ENCODE assay signal across 1 cellular context in the genomic region with DNA sequence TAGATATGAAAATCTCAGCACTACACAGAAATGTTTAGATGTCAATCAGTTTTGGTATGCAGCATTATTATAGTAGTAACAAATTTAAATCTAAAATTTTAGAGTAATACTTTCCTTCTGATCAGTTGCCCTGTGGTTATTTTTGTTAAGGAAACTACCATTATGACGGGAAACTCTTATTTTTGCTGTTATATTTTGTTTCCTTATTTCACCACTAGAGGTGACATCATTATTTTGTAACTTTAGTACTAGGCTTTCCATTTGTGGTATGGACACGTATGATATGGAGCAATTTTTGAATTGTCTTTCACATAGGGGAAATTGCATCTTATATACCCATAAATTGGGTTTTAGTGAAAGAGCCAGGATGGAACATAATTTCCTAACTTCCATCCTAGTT.
TF ChIP-seq lines count a peak whose summit lies in the region.

No MANE protein-coding gene starts in this region.

TF ChIP-seq in GM12878, 131 proteins besides CTCF, POLR2A, EP300 and RAD21 (continued from another document and continues in another):
- TF ChIP-seq, protein P1, sequence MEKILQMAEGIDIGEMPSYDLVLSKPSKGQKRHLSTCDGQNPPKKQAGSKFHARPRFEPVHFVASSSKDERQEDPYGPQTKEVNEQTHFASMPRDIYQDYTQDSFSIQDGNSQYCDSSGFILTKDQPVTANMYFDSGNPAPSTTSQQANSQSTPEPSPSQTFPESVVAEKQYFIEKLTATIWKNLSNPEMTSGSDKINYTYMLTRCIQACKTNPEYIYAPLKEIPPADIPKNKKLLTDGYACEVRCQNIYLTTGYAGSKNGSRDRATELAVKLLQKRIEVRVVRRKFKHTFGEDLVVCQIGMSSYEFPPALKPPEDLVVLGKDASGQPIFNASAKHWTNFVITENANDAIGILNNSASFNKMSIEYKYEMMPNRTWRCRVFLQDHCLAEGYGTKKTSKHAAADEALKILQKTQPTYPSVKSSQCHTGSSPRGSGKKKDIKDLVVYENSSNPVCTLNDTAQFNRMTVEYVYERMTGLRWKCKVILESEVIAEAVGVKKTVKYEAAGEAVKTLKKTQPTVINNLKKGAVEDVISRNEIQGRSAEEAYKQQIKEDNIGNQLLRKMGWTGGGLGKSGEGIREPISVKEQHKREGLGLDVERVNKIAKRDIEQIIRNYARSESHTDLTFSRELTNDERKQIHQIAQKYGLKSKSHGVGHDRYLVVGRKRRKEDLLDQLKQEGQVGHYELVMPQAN (conservative IDR thresholded peaks at IDR 0.05) = no peak
- no peak for TF ChIP-seq MEF2B (IDR thresholded peaks at IDR 0.05; ENCODE audit: partially characterized antibody, poor library complexity, severe bottlenecking)
- TF ChIP-seq SMC3 (IDR thresholded peaks at IDR 0.05; ENCODE audit: borderline replicate concordance, low read length) = no peak
- TF ChIP-seq FOXM1 (IDR thresholded peaks at IDR 0.05; ENCODE audit: low read depth, low read length) = peak; percentile 60; the same call in 1 of the 2 replicates
- no peak for TF ChIP-seq PAX5 (IDR thresholded peaks at IDR 0.05; ENCODE audit: borderline replicate concordance, low read depth, low read length)
- no peak for TF ChIP-seq BRCA1 (IDR thresholded peaks at IDR 0.05; ENCODE audit: low read depth, low read length)
- TF ChIP-seq SMAD5 (IDR thresholded peaks at IDR 0.05; ENCODE audit: low read depth) = no peak
- no peak for TF ChIP-seq FOXK2 (IDR thresholded peaks at IDR 0.05)
- TF ChIP-seq, protein P2, sequence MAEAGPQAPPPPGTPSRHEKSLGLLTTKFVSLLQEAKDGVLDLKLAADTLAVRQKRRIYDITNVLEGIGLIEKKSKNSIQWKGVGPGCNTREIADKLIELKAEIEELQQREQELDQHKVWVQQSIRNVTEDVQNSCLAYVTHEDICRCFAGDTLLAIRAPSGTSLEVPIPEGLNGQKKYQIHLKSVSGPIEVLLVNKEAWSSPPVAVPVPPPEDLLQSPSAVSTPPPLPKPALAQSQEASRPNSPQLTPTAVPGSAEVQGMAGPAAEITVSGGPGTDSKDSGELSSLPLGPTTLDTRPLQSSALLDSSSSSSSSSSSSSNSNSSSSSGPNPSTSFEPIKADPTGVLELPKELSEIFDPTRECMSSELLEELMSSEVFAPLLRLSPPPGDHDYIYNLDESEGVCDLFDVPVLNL (IDR thresholded peaks at IDR 0.05; ENCODE audit: low read depth, low read length) = no peak
- no peak; the same call in 1 of the 2 replicates for TF ChIP-seq JUNB (IDR thresholded peaks at IDR 0.05)
- TF ChIP-seq, protein P3, sequence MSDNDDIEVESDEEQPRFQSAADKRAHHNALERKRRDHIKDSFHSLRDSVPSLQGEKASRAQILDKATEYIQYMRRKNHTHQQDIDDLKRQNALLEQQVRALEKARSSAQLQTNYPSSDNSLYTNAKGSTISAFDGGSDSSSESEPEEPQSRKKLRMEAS (IDR thresholded peaks at IDR 0.05; ENCODE audit: low read depth, low read length) = no peak
- no peak for TF ChIP-seq GATAD2B (conservative IDR thresholded peaks at IDR 0.05; ENCODE audit: low read depth)
- no peak for TF ChIP-seq RCOR1 (conservative IDR thresholded peaks at IDR 0.05; ENCODE audit: low read depth, low read length)
- TF ChIP-seq, protein P4, sequence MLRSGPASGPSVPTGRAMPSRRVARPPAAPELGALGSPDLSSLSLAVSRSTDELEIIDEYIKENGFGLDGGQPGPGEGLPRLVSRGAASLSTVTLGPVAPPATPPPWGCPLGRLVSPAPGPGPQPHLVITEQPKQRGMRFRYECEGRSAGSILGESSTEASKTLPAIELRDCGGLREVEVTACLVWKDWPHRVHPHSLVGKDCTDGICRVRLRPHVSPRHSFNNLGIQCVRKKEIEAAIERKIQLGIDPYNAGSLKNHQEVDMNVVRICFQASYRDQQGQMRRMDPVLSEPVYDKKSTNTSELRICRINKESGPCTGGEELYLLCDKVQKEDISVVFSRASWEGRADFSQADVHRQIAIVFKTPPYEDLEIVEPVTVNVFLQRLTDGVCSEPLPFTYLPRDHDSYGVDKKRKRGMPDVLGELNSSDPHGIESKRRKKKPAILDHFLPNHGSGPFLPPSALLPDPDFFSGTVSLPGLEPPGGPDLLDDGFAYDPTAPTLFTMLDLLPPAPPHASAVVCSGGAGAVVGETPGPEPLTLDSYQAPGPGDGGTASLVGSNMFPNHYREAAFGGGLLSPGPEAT (IDR thresholded peaks at IDR 0.05; ENCODE audit: low read depth) = no peak
- TF ChIP-seq NR2F1 (conservative IDR thresholded peaks at IDR 0.05) = no peak
- no peak for TF ChIP-seq KDM1A (IDR thresholded peaks at IDR 0.05; ENCODE audit: borderline replicate concordance)
- no peak for TF ChIP-seq KAT2A (conservative IDR thresholded peaks at IDR 0.05; ENCODE audit: control insufficient read depth, low read depth, low read length)
- TF ChIP-seq, protein P5, sequence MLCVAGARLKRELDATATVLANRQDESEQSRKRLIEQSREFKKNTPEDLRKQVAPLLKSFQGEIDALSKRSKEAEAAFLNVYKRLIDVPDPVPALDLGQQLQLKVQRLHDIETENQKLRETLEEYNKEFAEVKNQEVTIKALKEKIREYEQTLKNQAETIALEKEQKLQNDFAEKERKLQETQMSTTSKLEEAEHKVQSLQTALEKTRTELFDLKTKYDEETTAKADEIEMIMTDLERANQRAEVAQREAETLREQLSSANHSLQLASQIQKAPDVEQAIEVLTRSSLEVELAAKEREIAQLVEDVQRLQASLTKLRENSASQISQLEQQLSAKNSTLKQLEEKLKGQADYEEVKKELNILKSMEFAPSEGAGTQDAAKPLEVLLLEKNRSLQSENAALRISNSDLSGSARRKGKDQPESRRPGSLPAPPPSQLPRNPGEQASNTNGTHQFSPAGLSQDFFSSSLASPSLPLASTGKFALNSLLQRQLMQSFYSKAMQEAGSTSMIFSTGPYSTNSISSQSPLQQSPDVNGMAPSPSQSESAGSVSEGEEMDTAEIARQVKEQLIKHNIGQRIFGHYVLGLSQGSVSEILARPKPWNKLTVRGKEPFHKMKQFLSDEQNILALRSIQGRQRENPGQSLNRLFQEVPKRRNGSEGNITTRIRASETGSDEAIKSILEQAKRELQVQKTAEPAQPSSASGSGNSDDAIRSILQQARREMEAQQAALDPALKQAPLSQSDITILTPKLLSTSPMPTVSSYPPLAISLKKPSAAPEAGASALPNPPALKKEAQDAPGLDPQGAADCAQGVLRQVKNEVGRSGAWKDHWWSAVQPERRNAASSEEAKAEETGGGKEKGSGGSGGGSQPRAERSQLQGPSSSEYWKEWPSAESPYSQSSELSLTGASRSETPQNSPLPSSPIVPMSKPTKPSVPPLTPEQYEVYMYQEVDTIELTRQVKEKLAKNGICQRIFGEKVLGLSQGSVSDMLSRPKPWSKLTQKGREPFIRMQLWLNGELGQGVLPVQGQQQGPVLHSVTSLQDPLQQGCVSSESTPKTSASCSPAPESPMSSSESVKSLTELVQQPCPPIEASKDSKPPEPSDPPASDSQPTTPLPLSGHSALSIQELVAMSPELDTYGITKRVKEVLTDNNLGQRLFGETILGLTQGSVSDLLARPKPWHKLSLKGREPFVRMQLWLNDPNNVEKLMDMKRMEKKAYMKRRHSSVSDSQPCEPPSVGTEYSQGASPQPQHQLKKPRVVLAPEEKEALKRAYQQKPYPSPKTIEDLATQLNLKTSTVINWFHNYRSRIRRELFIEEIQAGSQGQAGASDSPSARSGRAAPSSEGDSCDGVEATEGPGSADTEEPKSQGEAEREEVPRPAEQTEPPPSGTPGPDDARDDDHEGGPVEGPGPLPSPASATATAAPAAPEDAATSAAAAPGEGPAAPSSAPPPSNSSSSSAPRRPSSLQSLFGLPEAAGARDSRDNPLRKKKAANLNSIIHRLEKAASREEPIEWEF (IDR thresholded peaks at IDR 0.05; ENCODE audit: insufficient replicate concordance, low read depth, low read length) = no peak
- no peak for TF ChIP-seq NR2C1 (IDR thresholded peaks at IDR 0.05)
- peak; percentile 48; the same call in 1 of the 2 replicates for TF ChIP-seq PML (IDR thresholded peaks at IDR 0.05; ENCODE audit: low read length)
- no peak for TF ChIP-seq YY1 (IDR thresholded peaks at IDR 0.05; ENCODE audit: low read depth, low read length)
- TF ChIP-seq CHD4 (IDR thresholded peaks at IDR 0.05) = no peak
- TF ChIP-seq MYB (IDR thresholded peaks at IDR 0.05; ENCODE audit: borderline replicate concordance, low read depth, low read length) = no peak
- TF ChIP-seq HDAC2 (IDR thresholded peaks at IDR 0.05) = no peak
- TF ChIP-seq SMAD1 (IDR thresholded peaks at IDR 0.05; ENCODE audit: low read depth, partially characterized antibody) = no peak
- TF ChIP-seq, protein P6, sequence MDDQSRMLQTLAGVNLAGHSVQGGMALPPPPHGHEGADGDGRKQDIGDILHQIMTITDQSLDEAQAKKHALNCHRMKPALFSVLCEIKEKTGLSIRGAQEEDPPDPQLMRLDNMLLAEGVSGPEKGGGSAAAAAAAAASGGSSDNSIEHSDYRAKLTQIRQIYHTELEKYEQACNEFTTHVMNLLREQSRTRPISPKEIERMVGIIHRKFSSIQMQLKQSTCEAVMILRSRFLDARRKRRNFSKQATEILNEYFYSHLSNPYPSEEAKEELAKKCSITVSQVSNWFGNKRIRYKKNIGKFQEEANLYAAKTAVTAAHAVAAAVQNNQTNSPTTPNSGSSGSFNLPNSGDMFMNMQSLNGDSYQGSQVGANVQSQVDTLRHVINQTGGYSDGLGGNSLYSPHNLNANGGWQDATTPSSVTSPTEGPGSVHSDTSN (IDR thresholded peaks at IDR 0.05; ENCODE audit: insufficient replicate concordance, low read depth, low read length) = no peak
- TF ChIP-seq ZNF207 (IDR thresholded peaks at IDR 0.05; ENCODE audit: borderline replicate concordance) = no peak
- no peak for TF ChIP-seq CBFB (IDR thresholded peaks at IDR 0.05; ENCODE audit: low read depth)
- TF ChIP-seq, protein P7, sequence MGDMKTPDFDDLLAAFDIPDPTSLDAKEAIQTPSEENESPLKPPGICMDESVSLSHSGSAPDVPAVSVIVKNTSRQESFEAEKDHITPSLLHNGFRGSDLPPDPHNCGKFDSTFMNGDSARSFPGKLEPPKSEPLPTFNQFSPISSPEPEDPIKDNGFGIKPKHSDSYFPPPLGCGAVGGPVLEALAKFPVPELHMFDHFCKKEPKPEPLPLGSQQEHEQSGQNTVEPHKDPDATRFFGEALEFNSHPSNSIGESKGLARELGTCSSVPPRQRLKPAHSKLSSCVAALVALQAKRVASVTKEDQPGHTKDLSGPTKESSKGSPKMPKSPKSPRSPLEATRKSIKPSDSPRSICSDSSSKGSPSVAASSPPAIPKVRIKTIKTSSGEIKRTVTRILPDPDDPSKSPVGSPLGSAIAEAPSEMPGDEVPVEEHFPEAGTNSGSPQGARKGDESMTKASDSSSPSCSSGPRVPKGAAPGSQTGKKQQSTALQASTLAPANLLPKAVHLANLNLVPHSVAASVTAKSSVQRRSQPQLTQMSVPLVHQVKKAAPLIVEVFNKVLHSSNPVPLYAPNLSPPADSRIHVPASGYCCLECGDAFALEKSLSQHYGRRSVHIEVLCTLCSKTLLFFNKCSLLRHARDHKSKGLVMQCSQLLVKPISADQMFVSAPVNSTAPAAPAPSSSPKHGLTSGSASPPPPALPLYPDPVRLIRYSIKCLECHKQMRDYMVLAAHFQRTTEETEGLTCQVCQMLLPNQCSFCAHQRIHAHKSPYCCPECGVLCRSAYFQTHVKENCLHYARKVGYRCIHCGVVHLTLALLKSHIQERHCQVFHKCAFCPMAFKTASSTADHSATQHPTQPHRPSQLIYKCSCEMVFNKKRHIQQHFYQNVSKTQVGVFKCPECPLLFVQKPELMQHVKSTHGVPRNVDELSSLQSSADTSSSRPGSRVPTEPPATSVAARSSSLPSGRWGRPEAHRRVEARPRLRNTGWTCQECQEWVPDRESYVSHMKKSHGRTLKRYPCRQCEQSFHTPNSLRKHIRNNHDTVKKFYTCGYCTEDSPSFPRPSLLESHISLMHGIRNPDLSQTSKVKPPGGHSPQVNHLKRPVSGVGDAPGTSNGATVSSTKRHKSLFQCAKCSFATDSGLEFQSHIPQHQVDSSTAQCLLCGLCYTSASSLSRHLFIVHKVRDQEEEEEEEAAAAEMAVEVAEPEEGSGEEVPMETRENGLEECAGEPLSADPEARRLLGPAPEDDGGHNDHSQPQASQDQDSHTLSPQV (IDR thresholded peaks at IDR 0.05) = no peak
- no peak for TF ChIP-seq ZNF384 (IDR thresholded peaks at IDR 0.05; ENCODE audit: borderline replicate concordance, low read depth, low read length)
- TF ChIP-seq, protein P8, sequence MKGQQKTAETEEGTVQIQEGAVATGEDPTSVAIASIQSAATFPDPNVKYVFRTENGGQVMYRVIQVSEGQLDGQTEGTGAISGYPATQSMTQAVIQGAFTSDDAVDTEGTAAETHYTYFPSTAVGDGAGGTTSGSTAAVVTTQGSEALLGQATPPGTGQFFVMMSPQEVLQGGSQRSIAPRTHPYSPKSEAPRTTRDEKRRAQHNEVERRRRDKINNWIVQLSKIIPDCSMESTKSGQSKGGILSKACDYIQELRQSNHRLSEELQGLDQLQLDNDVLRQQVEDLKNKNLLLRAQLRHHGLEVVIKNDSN (IDR thresholded peaks at IDR 0.05; ENCODE audit: borderline replicate concordance, extremely low read length, insufficient read depth, low read depth, low read length) = no peak
- TF ChIP-seq, protein P9, sequence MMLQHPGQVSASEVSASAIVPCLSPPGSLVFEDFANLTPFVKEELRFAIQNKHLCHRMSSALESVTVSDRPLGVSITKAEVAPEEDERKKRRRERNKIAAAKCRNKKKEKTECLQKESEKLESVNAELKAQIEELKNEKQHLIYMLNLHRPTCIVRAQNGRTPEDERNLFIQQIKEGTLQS (IDR thresholded peaks at IDR 0.05; ENCODE audit: borderline replicate concordance, extremely low read depth, low read depth, low read length) = no peak
- peak; percentile 89; the same call in 1 of the 2 replicates for TF ChIP-seq NFIC (IDR thresholded peaks at IDR 0.05; ENCODE audit: low read depth, low read length)
- peak; percentile 93 for TF ChIP-seq ATF7 (IDR thresholded peaks at IDR 0.05; ENCODE audit: low read depth)
- no peak for TF ChIP-seq MTA3 (IDR thresholded peaks at IDR 0.05; ENCODE audit: borderline replicate concordance, low read length)
- TF ChIP-seq ZNF274 (IDR thresholded peaks at IDR 0.05; ENCODE audit: insufficient read depth, insufficient read length) = no peak
- no peak for TF ChIP-seq DPF2 (IDR thresholded peaks at IDR 0.05)
- TF ChIP-seq CREB1 (IDR thresholded peaks at IDR 0.05; ENCODE audit: low read depth) = peak; percentile 52; the same call in 1 of the 2 replicates
- TF ChIP-seq SMARCA5 (IDR thresholded peaks at IDR 0.05) = no peak
- no peak for TF ChIP-seq ZBED1 (IDR thresholded peaks at IDR 0.05; ENCODE audit: borderline replicate concordance)
- TF ChIP-seq, protein P10, sequence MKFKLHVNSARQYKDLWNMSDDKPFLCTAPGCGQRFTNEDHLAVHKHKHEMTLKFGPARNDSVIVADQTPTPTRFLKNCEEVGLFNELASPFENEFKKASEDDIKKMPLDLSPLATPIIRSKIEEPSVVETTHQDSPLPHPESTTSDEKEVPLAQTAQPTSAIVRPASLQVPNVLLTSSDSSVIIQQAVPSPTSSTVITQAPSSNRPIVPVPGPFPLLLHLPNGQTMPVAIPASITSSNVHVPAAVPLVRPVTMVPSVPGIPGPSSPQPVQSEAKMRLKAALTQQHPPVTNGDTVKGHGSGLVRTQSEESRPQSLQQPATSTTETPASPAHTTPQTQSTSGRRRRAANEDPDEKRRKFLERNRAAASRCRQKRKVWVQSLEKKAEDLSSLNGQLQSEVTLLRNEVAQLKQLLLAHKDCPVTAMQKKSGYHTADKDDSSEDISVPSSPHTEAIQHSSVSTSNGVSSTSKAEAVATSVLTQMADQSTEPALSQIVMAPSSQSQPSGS (IDR thresholded peaks at IDR 0.05; ENCODE audit: low read length) = peak; percentile 87
- no peak for TF ChIP-seq FOS (IDR thresholded peaks at IDR 0.05; ENCODE audit: borderline replicate concordance, extremely low read depth, insufficient read length)
- no peak for TF ChIP-seq STAT1 (conservative IDR thresholded peaks at IDR 0.05)
